Comparison of ENCODE assay signal across 1 cellular context in genomic region chr9:112328545-112328944, GRCh38.
TF ChIP-seq lines count a peak whose summit lies in the region.

No MANE protein-coding gene starts in this region.

TF ChIP-seq in HepG2, 621 proteins besides CTCF, POLR2A, EP300 and RAD21 (continued from another document):
- TF ChIP-seq, protein P1, sequence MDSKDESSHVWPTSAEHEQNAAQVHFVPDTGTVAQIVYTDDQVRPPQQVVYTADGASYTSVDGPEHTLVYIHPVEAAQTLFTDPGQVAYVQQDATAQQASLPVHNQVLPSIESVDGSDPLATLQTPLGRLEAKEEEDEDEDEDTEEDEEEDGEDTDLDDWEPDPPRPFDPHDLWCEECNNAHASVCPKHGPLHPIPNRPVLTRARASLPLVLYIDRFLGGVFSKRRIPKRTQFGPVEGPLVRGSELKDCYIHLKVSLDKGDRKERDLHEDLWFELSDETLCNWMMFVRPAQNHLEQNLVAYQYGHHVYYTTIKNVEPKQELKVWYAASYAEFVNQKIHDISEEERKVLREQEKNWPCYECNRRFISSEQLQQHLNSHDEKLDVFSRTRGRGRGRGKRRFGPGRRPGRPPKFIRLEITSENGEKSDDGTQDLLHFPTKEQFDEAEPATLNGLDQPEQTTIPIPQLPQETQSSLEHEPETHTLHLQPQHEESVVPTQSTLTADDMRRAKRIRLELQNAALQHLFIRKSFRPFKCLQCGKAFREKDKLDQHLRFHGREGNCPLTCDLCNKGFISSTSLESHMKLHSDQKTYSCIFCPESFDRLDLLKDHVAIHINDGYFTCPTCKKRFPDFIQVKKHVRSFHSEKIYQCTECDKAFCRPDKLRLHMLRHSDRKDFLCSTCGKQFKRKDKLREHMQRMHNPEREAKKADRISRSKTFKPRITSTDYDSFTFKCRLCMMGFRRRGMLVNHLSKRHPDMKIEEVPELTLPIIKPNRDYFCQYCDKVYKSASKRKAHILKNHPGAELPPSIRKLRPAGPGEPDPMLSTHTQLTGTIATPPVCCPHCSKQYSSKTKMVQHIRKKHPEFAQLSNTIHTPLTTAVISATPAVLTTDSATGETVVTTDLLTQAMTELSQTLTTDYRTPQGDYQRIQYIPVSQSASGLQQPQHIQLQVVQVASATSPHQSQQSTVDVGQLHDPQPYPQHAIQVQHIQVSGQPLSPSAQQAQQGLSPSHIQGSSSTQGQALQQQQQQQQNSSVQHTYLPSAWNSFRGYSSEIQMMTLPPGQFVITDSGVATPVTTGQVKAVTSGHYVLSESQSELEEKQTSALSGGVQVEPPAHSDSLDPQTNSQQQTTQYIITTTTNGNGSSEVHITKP (CRISPR knock-in tag; IDR thresholded peaks at IDR 0.05; ENCODE audit: low read depth): no peak
- TF ChIP-seq ZNF232 (CRISPR knock-in tag; IDR thresholded peaks at IDR 0.05; ENCODE audit: borderline replicate concordance) (no peak), FOXJ3 (CRISPR knock-in tag; IDR thresholded peaks at IDR 0.05; ENCODE audit: borderline replicate concordance) (no peak; the same call in 1 of the 2 replicates), SMARCC2 (IDR thresholded peaks at IDR 0.05) (no peak), ZNF121 (CRISPR knock-in tag; IDR thresholded peaks at IDR 0.05) (peak; percentile 61), ZSCAN31 (CRISPR knock-in tag; IDR thresholded peaks at IDR 0.05; ENCODE audit: low read depth) (no peak), CERS6 (CRISPR knock-in tag; IDR thresholded peaks at IDR 0.05) (no peak), HDAC2 (CRISPR knock-in tag; IDR thresholded peaks at IDR 0.05) (peak; percentile 15; the same call in 1 of the 2 replicates), ZNF124 (CRISPR knock-in tag; IDR thresholded peaks at IDR 0.05) (no peak), POGK (CRISPR knock-in tag; conservative IDR thresholded peaks at IDR 0.05) (no peak), PHB2 (IDR thresholded peaks at IDR 0.05; ENCODE audit: partially characterized antibody) (no peak), GATAD2A (CRISPR knock-in tag; IDR thresholded peaks at IDR 0.05) (peak; percentile 20; the same call in 1 of the 2 replicates), SNRNP70 (IDR thresholded peaks at IDR 0.05; ENCODE audit: low read depth, low read length) (no peak), LCORL (IDR thresholded peaks at IDR 0.05) (no peak), LCORL (CRISPR knock-in tag; IDR thresholded peaks at IDR 0.05) (0 out of 2 replicates have a peak, but pooled peaks have one; percentile 25), NFKBIZ (CRISPR knock-in tag; IDR thresholded peaks at IDR 0.05) (no peak), ZKSCAN5 (CRISPR knock-in tag; IDR thresholded peaks at IDR 0.05) (no peak), IKZF4 (CRISPR knock-in tag; IDR thresholded peaks at IDR 0.05; ENCODE audit: borderline replicate concordance, low read depth, not compliant biosample characterization) (no peak), PAX8 (CRISPR knock-in tag; IDR thresholded peaks at IDR 0.05; ENCODE audit: borderline replicate concordance) (no peak), PAF1 (CRISPR knock-in tag; IDR thresholded peaks at IDR 0.05) (no peak), KLF9 (CRISPR knock-in tag; IDR thresholded peaks at IDR 0.05; ENCODE audit: low read depth) (no peak), ZNF558 (CRISPR knock-in tag; IDR thresholded peaks at IDR 0.05; ENCODE audit: borderline replicate concordance) (no peak), SALL1 (CRISPR knock-in tag; IDR thresholded peaks at IDR 0.05) (peak; percentile 64), SP4 (CRISPR knock-in tag; IDR thresholded peaks at IDR 0.05) (no peak), SOX6 (IDR thresholded peaks at IDR 0.05) (no peak), SOX6 (CRISPR knock-in tag; IDR thresholded peaks at IDR 0.05) (peak; percentile 40), SCMH1 (CRISPR knock-in tag; IDR thresholded peaks at IDR 0.05; ENCODE audit: borderline replicate concordance) (no peak), ZNF652 (CRISPR knock-in tag; IDR thresholded peaks at IDR 0.05; ENCODE audit: borderline replicate concordance, low read depth) (peak; percentile 81), FOSL2 (CRISPR knock-in tag; IDR thresholded peaks at IDR 0.05) (peak; percentile 29; the same call in 1 of the 2 replicates), RBM22 (optimal IDR thresholded peaks at IDR 0.05; ENCODE audit: low read length) (peak; percentile 26), HNF4A (CRISPR knock-in tag; IDR thresholded peaks at IDR 0.05) (peak; percentile 57), ARNTL (CRISPR knock-in tag; IDR thresholded peaks at IDR 0.05) (no peak), SAFB2 (CRISPR knock-in tag; IDR thresholded peaks at IDR 0.05; ENCODE audit: borderline replicate concordance, low read depth) (no peak), ZNF160 (CRISPR knock-in tag; IDR thresholded peaks at IDR 0.05) (no peak), ZNF275 (CRISPR knock-in tag; IDR thresholded peaks at IDR 0.05; ENCODE audit: borderline replicate concordance) (no peak), ZNF256 (CRISPR knock-in tag; conservative IDR thresholded peaks at IDR 0.05) (no peak), DZIP1 (CRISPR knock-in tag; IDR thresholded peaks at IDR 0.05) (no peak), FOXK2 (IDR thresholded peaks at IDR 0.05) (no peak), SPEN (CRISPR knock-in tag; IDR thresholded peaks at IDR 0.05; ENCODE audit: low read depth) (no peak)
- TF ChIP-seq, protein P2, sequence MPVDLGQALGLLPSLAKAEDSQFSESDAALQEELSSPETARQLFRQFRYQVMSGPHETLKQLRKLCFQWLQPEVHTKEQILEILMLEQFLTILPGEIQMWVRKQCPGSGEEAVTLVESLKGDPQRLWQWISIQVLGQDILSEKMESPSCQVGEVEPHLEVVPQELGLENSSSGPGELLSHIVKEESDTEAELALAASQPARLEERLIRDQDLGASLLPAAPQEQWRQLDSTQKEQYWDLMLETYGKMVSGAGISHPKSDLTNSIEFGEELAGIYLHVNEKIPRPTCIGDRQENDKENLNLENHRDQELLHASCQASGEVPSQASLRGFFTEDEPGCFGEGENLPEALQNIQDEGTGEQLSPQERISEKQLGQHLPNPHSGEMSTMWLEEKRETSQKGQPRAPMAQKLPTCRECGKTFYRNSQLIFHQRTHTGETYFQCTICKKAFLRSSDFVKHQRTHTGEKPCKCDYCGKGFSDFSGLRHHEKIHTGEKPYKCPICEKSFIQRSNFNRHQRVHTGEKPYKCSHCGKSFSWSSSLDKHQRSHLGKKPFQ (CRISPR knock-in tag; IDR thresholded peaks at IDR 0.05; ENCODE audit: insufficient replicate concordance): no peak
- TF ChIP-seq, protein P3, sequence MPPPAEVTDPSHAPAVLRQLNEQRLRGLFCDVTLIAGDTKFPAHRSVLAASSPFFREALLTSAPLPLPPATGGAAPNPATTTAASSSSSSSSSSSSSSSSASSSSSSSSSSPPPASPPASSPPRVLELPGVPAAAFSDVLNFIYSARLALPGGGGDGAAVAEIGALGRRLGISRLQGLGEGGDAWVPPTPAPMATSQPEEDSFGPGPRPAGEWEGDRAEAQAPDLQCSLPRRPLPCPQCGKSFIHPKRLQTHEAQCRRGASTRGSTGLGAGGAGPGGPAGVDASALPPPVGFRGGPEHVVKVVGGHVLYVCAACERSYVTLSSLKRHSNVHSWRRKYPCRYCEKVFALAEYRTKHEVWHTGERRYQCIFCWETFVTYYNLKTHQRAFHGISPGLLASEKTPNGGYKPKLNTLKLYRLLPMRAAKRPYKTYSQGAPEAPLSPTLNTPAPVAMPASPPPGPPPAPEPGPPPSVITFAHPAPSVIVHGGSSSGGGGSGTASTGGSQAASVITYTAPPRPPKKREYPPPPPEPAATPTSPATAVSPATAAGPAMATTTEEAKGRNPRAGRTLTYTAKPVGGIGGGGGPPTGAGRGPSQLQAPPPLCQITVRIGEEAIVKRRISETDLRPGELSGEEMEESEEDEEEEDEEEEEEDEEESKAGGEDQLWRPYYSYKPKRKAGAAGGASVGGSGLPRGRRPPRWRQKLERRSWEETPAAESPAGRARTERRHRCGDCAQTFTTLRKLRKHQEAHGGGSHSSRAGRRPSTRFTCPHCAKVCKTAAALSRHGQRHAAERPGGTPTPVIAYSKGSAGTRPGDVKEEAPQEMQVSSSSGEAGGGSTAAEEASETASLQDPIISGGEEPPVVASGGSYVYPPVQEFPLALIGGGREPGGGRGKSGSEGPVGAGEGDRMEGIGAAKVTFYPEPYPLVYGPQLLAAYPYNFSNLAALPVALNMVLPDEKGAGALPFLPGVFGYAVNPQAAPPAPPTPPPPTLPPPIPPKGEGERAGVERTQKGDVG (CRISPR knock-in tag; IDR thresholded peaks at IDR 0.05; ENCODE audit: borderline replicate concordance): no peak
- TF ChIP-seq, protein P4, sequence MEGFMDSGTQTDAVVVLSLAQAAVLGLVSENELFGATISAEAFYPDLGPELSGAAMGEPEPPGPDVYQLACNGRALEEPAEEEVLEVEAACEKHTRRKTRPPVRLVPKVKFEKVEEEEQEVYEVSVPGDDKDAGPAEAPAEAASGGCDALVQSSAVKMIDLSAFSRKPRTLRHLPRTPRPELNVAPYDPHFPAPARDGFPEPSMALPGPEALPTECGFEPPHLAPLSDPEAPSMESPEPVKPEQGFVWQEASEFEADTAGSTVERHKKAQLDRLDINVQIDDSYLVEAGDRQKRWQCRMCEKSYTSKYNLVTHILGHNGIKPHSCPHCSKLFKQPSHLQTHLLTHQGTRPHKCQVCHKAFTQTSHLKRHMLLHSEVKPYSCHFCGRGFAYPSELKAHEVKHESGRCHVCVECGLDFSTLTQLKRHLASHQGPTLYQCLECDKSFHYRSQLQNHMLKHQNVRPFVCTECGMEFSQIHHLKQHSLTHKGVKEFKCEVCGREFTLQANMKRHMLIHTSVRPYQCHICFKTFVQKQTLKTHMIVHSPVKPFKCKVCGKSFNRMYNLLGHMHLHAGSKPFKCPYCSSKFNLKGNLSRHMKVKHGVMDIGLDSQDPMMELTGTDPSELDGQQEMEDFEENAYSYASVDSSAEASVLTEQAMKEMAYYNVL (CRISPR knock-in tag; IDR thresholded peaks at IDR 0.05; ENCODE audit: borderline replicate concordance): 0 out of 2 replicates have a peak, but pooled peaks have one; percentile 31
- TF ChIP-seq, protein P5, sequence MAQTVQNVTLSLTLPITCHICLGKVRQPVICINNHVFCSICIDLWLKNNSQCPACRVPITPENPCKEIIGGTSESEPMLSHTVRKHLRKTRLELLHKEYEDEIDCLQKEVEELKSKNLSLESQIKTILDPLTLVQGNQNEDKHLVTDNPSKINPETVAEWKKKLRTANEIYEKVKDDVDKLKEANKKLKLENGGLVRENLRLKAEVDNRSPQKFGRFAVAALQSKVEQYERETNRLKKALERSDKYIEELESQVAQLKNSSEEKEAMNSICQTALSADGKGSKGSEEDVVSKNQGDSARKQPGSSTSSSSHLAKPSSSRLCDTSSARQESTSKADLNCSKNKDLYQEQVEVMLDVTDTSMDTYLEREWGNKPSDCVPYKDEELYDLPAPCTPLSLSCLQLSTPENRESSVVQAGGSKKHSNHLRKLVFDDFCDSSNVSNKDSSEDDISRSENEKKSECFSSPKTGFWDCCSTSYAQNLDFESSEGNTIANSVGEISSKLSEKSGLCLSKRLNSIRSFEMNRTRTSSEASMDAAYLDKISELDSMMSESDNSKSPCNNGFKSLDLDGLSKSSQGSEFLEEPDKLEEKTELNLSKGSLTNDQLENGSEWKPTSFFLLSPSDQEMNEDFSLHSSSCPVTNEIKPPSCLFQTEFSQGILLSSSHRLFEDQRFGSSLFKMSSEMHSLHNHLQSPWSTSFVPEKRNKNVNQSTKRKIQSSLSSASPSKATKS (CRISPR knock-in tag; IDR thresholded peaks at IDR 0.05): no peak
